In genomic region chr12:53996188-53996885, GRCh38 we compare ENCODE assay signal across 8 cellular contexts. TPM values are rescaled to one million over a fixed set of nuclear protein-coding genes. Genes with fewer than 3 reads are reported as not detected.
A peak's percentile ranks its signal among the peaks of the same experiment; 100 is the strongest.
DNase-seq lines count a peak whose midpoint lies in the region; ATAC-seq and TF ChIP-seq lines count a peak whose summit lies in the region.

No MANE protein-coding gene starts in this region.

- 18% methylated on average over 18 of the region's 19 CpGs for WGBS in HUES64

- peaks cover 18% of the 10 kb centered on the region for H3K36me3 Mint-ChIP-seq in nephron (ENCODE audit: low read depth)

- ATAC-seq in GM18511 (IDR thresholded peaks at IDR 0.05; ENCODE audit: unreplicated experiment) (no peak), GM18870 (IDR thresholded peaks at IDR 0.05; ENCODE audit: unreplicated experiment) (no peak)

- H3K4me1 ChIP-seq in BLaER1 treated with 17β-estradiol and CSF1 and Interleukin-3, amounts not matched to agents 10 nM and 100 nM: peaks cover 0 to 12% (median 6%) of the 10 kb centered on the region in 10 experiments; a peak in 8 of 20 replicates
- H3K4me1 ChIP-seq in HUES64 (ENCODE audit: insufficient read depth, low read length) (peaks cover 5% of the 10 kb centered on the region; the same call in 1 of the 2 replicates), colonic mucosa (peaks cover 9% of the 10 kb centered on the region)

- H3K9me3 Mint-ChIP-seq in nephron: no peaks in the 10 kb centered on the region

- H4K20me1 ChIP-seq in BLaER1 treated with 17β-estradiol and CSF1 and Interleukin-3, amounts not matched to agents 10 nM and 100 nM: peaks cover 0 to 95% (median 76%) of the 10 kb centered on the region in 11 experiments; a peak in 17 of 22 replicates

- peak overlapping the region; percentile 95 to 99 (median 96) for H3K4me3 Mint-ChIP-seq in nephron

- H3K27ac ChIP-seq in BLaER1 treated with 17β-estradiol and CSF1 and Interleukin-3, amounts not matched to agents 10 nM and 100 nM: no peak overlapping the region
- H3K27ac ChIP-seq in HUES64 (ENCODE audit: low read depth, low read length): no peak overlapping the region
- no peak overlapping the region for H3K27ac ChIP-seq in colonic mucosa

- peak overlapping the region in 5 of 10 experiments; percentile 15 to 48 (median 45); a peak in 9 of 20 replicates for H3K4me3 ChIP-seq in BLaER1 treated with 17β-estradiol and CSF1 and Interleukin-3, amounts not matched to agents 10 nM and 100 nM
- H3K4me3 ChIP-seq in HUES64 (ENCODE audit: low read length): peak overlapping the region; percentile 33; the same call in 1 of the 2 replicates
- H3K4me3 ChIP-seq in colonic mucosa: peak overlapping the region; percentile 37

- peaks cover 52% of the 10 kb centered on the region for H3K4me1 Mint-ChIP-seq in nephron

- TF ChIP-seq CTCF in colonic mucosa (IDR thresholded peaks at IDR 0.05) (no peak), nephron (IDR thresholded peaks at IDR 0.05; ENCODE audit: unreplicated experiment in 3 of 3) (no peak)

- H3K27ac Mint-ChIP-seq in nephron: peak overlapping the region; percentile 95 to 100 (median 100)

- intact Hi-C loops in colonic mucosa (cut with DNase I): no loop called here

- peaks cover 0 to 26% (median 7%) of the 10 kb centered on the region in 11 experiments; a peak in 13 of 22 replicates for H3K9me3 ChIP-seq in BLaER1 treated with 17β-estradiol and CSF1 and Interleukin-3, amounts not matched to agents 10 nM and 100 nM (replicated peaks in 1 of 11)
- no peaks in the 10 kb centered on the region for H3K9me3 ChIP-seq in HUES64 (ENCODE audit: insufficient read depth, low read depth, low read length)
- no peaks in the 10 kb centered on the region for H3K9me3 ChIP-seq in colonic mucosa

- peaks cover 100% of the 10 kb centered on the region in 11 experiments for H3K27me3 ChIP-seq in BLaER1 treated with 17β-estradiol and CSF1 and Interleukin-3, amounts not matched to agents 10 nM and 100 nM
- H3K27me3 ChIP-seq in HUES64 (ENCODE audit: insufficient read depth, low read length): peaks cover 100% of the 10 kb centered on the region
- peaks cover 100% of the 10 kb centered on the region for H3K27me3 ChIP-seq in colonic mucosa

- H3K9ac ChIP-seq in BLaER1 treated with 17β-estradiol and CSF1 and Interleukin-3, amounts not matched to agents 10 nM and 100 nM: 0 out of 22 replicates have a peak overlapping the region, but pooled peaks of 1 of the 11 experiments have one; percentile 45
- H3K9ac ChIP-seq in HUES64 (ENCODE audit: low read depth, low read length): no peak overlapping the region
- no peak overlapping the region for H3K9ac ChIP-seq in colonic mucosa (ENCODE audit: low read depth in 2 of 2, low read length in 2 of 2)

- DNase-seq in colonic mucosa (no peak), GM19240 (ENCODE audit: insufficient read length, low spot score) (no peak), NCI-H1694 (lab: John Stamatoyannopoulos, UW) (no peak)

- H3K27me3 Mint-ChIP-seq in nephron (ENCODE audit: low read depth): peaks cover 53% of the 10 kb centered on the region

- no peaks in the 10 kb centered on the region for H3K36me3 ChIP-seq in BLaER1 treated with 17β-estradiol and CSF1 and Interleukin-3, amounts not matched to agents 10 nM and 100 nM
- no peaks in the 10 kb centered on the region for H3K36me3 ChIP-seq in HUES64 (ENCODE audit: insufficient read depth, low read length)
- no peaks in the 10 kb centered on the region for H3K36me3 ChIP-seq in colonic mucosa

- peak overlapping the region; percentile 25 to 98 (median 47); a peak in 19 of 22 replicates for H3K4me2 ChIP-seq in BLaER1 treated with 17β-estradiol and CSF1 and Interleukin-3, amounts not matched to agents 10 nM and 100 nM

RNA-seq across cellular contexts. Expression of gene HOXC9, which starts 3.6 kb away (rescaled TPM):
- polyA plus RNA-seq in HUES64 (2013, experiment 1 of 2): 0.70 TPM
- polyA plus RNA-seq in HUES64 (2013, experiment 2 of 2): 0.70 TPM
- not detected for total RNA-seq in colonic mucosa

RNA-seq across cellular contexts. Expression of gene HOXC10, which starts 11.4 kb away (rescaled TPM):
- 0.75 TPM for polyA plus RNA-seq in HUES64 (2013, experiment 1 of 2)
- 1.3 TPM for polyA plus RNA-seq in HUES64 (2013, experiment 2 of 2)
- not detected for total RNA-seq in colonic mucosa

RNA-seq across cellular contexts. Expression of gene HOXC8, which starts 12.4 kb away (rescaled TPM):
- polyA plus RNA-seq in HUES64 (2013, experiment 1 of 2): 0.85 TPM
- 1.8 TPM for polyA plus RNA-seq in HUES64 (2013, experiment 2 of 2)
- not detected for total RNA-seq in colonic mucosa

RNA-seq across cellular contexts. Expression of gene HOTAIR, which starts 21.6 kb away (rescaled TPM):
- polyA plus RNA-seq in HUES64 (2013, experiment 1 of 2): not detected
- polyA plus RNA-seq in HUES64 (2013, experiment 2 of 2): 0.13 TPM
- not detected for total RNA-seq in colonic mucosa

RNA-seq across cellular contexts. Expression of gene HOXC11, which starts 23.4 kb away (rescaled TPM):
- polyA plus RNA-seq in HUES64 (2013, experiment 1 of 2): not detected
- not detected for polyA plus RNA-seq in HUES64 (2013, experiment 2 of 2)
- not detected for total RNA-seq in colonic mucosa
